14 cellular contexts compared by ENCODE assay signal in genomic region chr1:187621961-187622360, GRCh38.
A peak's percentile ranks its signal among the peaks of the same experiment; 100 is the strongest.
DNase-seq lines count a peak whose midpoint lies in the region; TF ChIP-seq lines count a peak whose summit lies in the region.
"Had no signal": no experiment of that assay in that cellular context is flagged by ENCODE, and none has a peak within 500 bp of the region (broad histone marks: within the 10 kb centered on the region; RNA-seq: fewer than 3 reads in every experiment).

No MANE protein-coding gene starts in this region.

- no peak overlapping the region for H3K18ac ChIP-seq in trophoblast cell (ENCODE audit: low read length)

- H2BK5ac ChIP-seq in trophoblast cell (ENCODE audit: low read depth, low read length, poor library complexity): no peak overlapping the region

- H3K9ac ChIP-seq in trophoblast cell (ENCODE audit: low read length): no peak overlapping the region

- WGBS in trophoblast cell (ENCODE audit: extremely low coverage, insufficient coverage, insufficient read length): no CpG with 5 or more reads among the region's 3 CpGs

- in situ Hi-C loops in astrocyte of the cerebellum (cut with HindIII; ENCODE audit: low sequenced_read_pairs): no loop called here

- H2BK12ac ChIP-seq in trophoblast cell (ENCODE audit: low read length): no peak overlapping the region

- no peaks in the 10 kb centered on the region for H3K79me1 ChIP-seq in trophoblast cell (ENCODE audit: low read length)

- no peak overlapping the region for H3K4ac ChIP-seq in trophoblast cell (ENCODE audit: low read depth, low read length)

- H3K23ac ChIP-seq in trophoblast cell (ENCODE audit: low read length): no peak overlapping the region

- no peak overlapping the region for H3K27ac ChIP-seq in right atrium auricular region
- H3K27ac ChIP-seq in trophoblast cell (ENCODE audit: low read depth, low read length): no peak overlapping the region
- H3K27ac ChIP-seq in Peyer's patch: no peak overlapping the region
- H3K27ac ChIP-seq: A549, stomach had no signal

- no peak overlapping the region for H4K12ac ChIP-seq in trophoblast cell (ENCODE audit: low read depth, low read length)

- no peaks in the 10 kb centered on the region for H3K4me1 ChIP-seq in right atrium auricular region
- no peaks in the 10 kb centered on the region for H3K4me1 ChIP-seq in trophoblast cell (ENCODE audit: control insufficient read depth in 1 of 2, insufficient read depth in 2 of 2, low read length in 2 of 2)
- no peaks in the 10 kb centered on the region for H3K4me1 ChIP-seq in Peyer's patch
- H3K4me1 ChIP-seq: A549, stomach had no signal

- H2AK5ac ChIP-seq in trophoblast cell (ENCODE audit: low read length): no peak overlapping the region

- no peak overlapping the region for H3K4me2 ChIP-seq in trophoblast cell (ENCODE audit: low read length)
- H3K4me2 ChIP-seq: A549 had no signal

- no peaks in the 10 kb centered on the region for H3K36me3 ChIP-seq in right atrium auricular region
- H3K36me3 ChIP-seq in trophoblast cell (ENCODE audit: control insufficient read depth in 1 of 2, insufficient read depth in 2 of 2, low read length in 2 of 2): no peaks in the 10 kb centered on the region
- H3K36me3 ChIP-seq in Peyer's patch: no peaks in the 10 kb centered on the region
- H3K36me3 ChIP-seq: stomach had no signal

- TF ChIP-seq POLR2A in Peyer's patch (IDR thresholded peaks at IDR 0.05): no peak

- no peak overlapping the region for H3K14ac ChIP-seq in trophoblast cell (ENCODE audit: low read length)

- TF ChIP-seq CTCF in astrocyte of the cerebellum (IDR thresholded peaks at IDR 0.05; ENCODE audit: low read depth, low read length, missing control alignments) (no peak), right atrium auricular region (IDR thresholded peaks at IDR 0.05) (no peak), Peyer's patch (IDR thresholded peaks at IDR 0.05) (no peak)

- H2AFZ ChIP-seq in trophoblast cell (ENCODE audit: insufficient read depth, low read length, poor library complexity): no peak overlapping the region

- H3K4me3 ChIP-seq in astrocyte of the cerebellum (ENCODE audit: low read depth, low read length) (no peak overlapping the region), right atrium auricular region (no peak overlapping the region), trophoblast cell (ENCODE audit: low read depth, low read length) (no peak overlapping the region), Peyer's patch (no peak overlapping the region)
- H3K4me3 ChIP-seq: A549, stomach had no signal

- no peaks in the 10 kb centered on the region for H3K27me3 ChIP-seq in right atrium auricular region
- no peaks in the 10 kb centered on the region for H3K27me3 ChIP-seq in trophoblast cell (ENCODE audit: insufficient read depth, low read length)
- no peaks in the 10 kb centered on the region for H3K27me3 ChIP-seq in Peyer's patch
- H3K27me3 ChIP-seq: stomach had no signal

- DNase-seq in A172 (ENCODE audit: low spot score): peak; percentile 57
- DNase-seq in HCEC 1CT: peak; percentile 59
- peak; percentile 58 to 93 for DNase-seq in NCI-H2081 (lab: John Stamatoyannopoulos, UW)
- peak; percentile 59 for DNase-seq in astrocyte of the cerebellum (ENCODE audit: low read depth)
- DNase-seq in NCI-H2107 treated with DMSO at 0.1 percent for 48 hours (lab: John Stamatoyannopoulos, UW; ENCODE audit: unreplicated experiment): no peak
- no peak for DNase-seq in right atrium auricular region (ENCODE audit: low spot score)
- no peak for DNase-seq in trophoblast cell
- no peak for DNase-seq in Peyer's patch
- DNase-seq: activated CD8-positive, alpha-beta memory T cell treated with anti-CD3 and anti-CD28 coated beads, Interleukin-2, amount 10 ng/mL, durations not matched to agents 7 days and 5 days; DMS153; effector CD4-positive, alpha-beta T cell; occipital lobe; stomach had no signal

- H4K8ac ChIP-seq in trophoblast cell (ENCODE audit: low read depth, low read length): no peak overlapping the region

- H3K9me3 ChIP-seq in right atrium auricular region (no peaks in the 10 kb centered on the region), trophoblast cell (ENCODE audit: insufficient read depth, low read depth, low read length) (peaks cover under 1% of the 10 kb centered on the region), Peyer's patch (no peaks in the 10 kb centered on the region)
- H3K9me3 ChIP-seq: A549 had no signal

- no peak overlapping the region for H4K91ac ChIP-seq in trophoblast cell (ENCODE audit: low read depth, low read length)

- no peak overlapping the region for H2BK120ac ChIP-seq in trophoblast cell (ENCODE audit: insufficient read depth, low read length, poor library complexity)

- no peaks in the 10 kb centered on the region for H3K79me2 ChIP-seq in trophoblast cell (ENCODE audit: control insufficient read depth, insufficient read depth, low read length, poor library complexity)

Comparison
In these comparisons a context has a peak if more than half of its experiments do, and no peak if none do; other contexts are left out.
1. DNase-seq: peak in A172 (single experiment), HCEC 1CT (single experiment), NCI-H2081 (2 of 2) and astrocyte of the cerebellum (single experiment); none in NCI-H2107 treated with DMSO at 0.1 percent for 48 hours (single experiment), right atrium auricular region (single experiment), trophoblast cell (0 of 2) and Peyer's patch (0 of 3).